9 cellular contexts compared by ENCODE assay signal in the genomic region with DNA sequence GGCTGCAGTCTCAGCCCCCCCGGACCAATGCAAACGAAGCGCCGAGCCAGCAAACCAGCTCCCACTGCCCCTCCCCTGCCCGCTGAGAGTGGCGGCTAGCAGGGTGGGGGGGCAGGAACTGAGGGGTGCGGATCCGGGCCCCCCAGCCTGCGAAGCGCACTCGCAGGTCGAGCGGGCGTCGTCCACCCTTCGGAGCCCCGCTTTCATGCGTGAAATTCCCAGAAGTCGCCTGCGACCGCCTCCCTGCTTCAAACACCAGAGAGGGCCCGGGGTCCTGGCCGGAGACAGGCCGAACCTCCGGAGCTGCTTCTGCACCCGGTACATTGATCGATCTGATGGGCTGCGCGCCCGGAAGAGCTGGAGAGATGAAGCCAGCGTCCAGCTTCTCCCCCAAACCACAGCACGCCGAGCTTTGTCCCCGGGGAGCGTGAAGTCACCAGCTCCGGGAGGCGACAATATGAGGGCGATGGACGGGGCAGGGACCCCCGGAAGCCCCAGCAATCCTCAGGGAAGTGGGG. TPM values are rescaled to one million over a fixed set of nuclear protein-coding genes. Genes with fewer than 3 reads are reported as not detected.
DNase-seq lines count a peak whose midpoint lies in the region; FAIRE-seq and TF ChIP-seq lines count a peak whose summit lies in the region.
"Had no signal": no experiment of that assay in that cellular context is flagged by ENCODE, and none has a peak within 500 bp of the region (broad histone marks: within the 10 kb centered on the region; RNA-seq: fewer than 3 reads in every experiment).

No MANE protein-coding gene starts in this region.

- H2AFZ ChIP-seq in keratinocyte (ENCODE audit: control insufficient read depth, low read length): peak overlapping the region; percentile 8

- peaks cover 0 to 3% of the 10 kb centered on the region in 2 experiments for H3K36me3 ChIP-seq in keratinocyte (ENCODE audit: control insufficient read depth in 2 of 2, extremely low read depth in 1 of 2, insufficient read depth in 2 of 2, low read length in 2 of 2)

- H3K4me2 ChIP-seq in keratinocyte (ENCODE audit: control insufficient read depth, extremely low read depth, insufficient read depth, low read depth, low read length): peak overlapping the region; percentile 62

- no peaks in the 10 kb centered on the region for H3K9me1 ChIP-seq in keratinocyte (ENCODE audit: control insufficient read depth, extremely low read depth, insufficient read depth, low read length)

- no peak for TF ChIP-seq CTCF in cardiac fibroblast (IDR thresholded peaks at IDR 0.05; ENCODE audit: low read depth, low read length)
- TF ChIP-seq CTCF in keratinocyte (optimal IDR thresholded peaks at IDR 0.05 in 1 of 3, IDR thresholded peaks at IDR 0.05 in 1 of 3, conservative IDR thresholded peaks at IDR 0.05 in 1 of 3; ENCODE audit: extremely low read depth in 1 of 3, insufficient read depth in 2 of 3, low read length in 3 of 3): no peak

- peaks cover 4% of the 10 kb centered on the region for H4K20me1 ChIP-seq in keratinocyte (ENCODE audit: control insufficient read depth, extremely low read depth, insufficient read depth, low read length)

- H3K9ac ChIP-seq in keratinocyte (ENCODE audit: control insufficient read depth, extremely low read depth, insufficient read depth, low read length): peak overlapping the region; percentile 77

- peak overlapping the region; percentile 54 for H3K27ac ChIP-seq in keratinocyte (ENCODE audit: control insufficient read depth, insufficient read depth, low read length)

- no peaks in the 10 kb centered on the region for H3K9me3 ChIP-seq in keratinocyte (ENCODE audit: control insufficient read depth, low read depth, low read length)

- H3K27me3 ChIP-seq in keratinocyte (ENCODE audit: control insufficient read depth, extremely low read depth, insufficient read depth, low read length): no peaks in the 10 kb centered on the region

- peak overlapping the region; percentile 59 to 66 for H3K4me3 ChIP-seq in cardiac fibroblast (replicated peaks in 1 of 2; ENCODE audit: low read depth in 2 of 2, low read length in 2 of 2)
- H3K4me3 ChIP-seq in keratinocyte (ENCODE audit: control insufficient read depth in 2 of 3, extremely low read depth in 1 of 3, insufficient read depth in 2 of 3, low read depth in 1 of 3, low read length in 3 of 3): peak overlapping the region; percentile 50 to 69 (median 69)

- FAIRE-seq in keratinocyte (lab: Jason Lieb, UNC): no peak
- FAIRE-seq: A204.1 had no signal

- peaks cover 4% of the 10 kb centered on the region for H3K79me2 ChIP-seq in keratinocyte (ENCODE audit: control insufficient read depth, insufficient read depth, low read length)

- dilution Hi-C loops in keratinocyte (cut with MboI; ENCODE audit: extremely low pct_ligation_motif_present, low sequenced_read_pairs): no loop called here

- peak; percentile 67 for DNase-seq in DMS 273 (lab: John Stamatoyannopoulos, UW; ENCODE audit: unreplicated experiment)
- DNase-seq in DMS 273 treated with DMSO at 0.1 percent for 48 hours (lab: John Stamatoyannopoulos, UW): no peak
- DNase-seq in LoVo (ENCODE audit: low spot score): peak; percentile 16
- peak; percentile 33 for DNase-seq in T-helper 22 cell (ENCODE audit: low read depth)
- peak; percentile 53 to 57 for DNase-seq in cardiac fibroblast (ENCODE audit: low read depth in 2 of 2)
- no peak for DNase-seq in keratinocyte (ENCODE audit: low read depth, low spot score)
- DNase-seq in stimulated activated CD4-positive, alpha-beta T cell treated with anti-CD3 and anti-CD28 coated beads, Interleukin-1b, Interleukin-23, amount 100 ng/mL, for 24 hours (ENCODE audit: low read depth in 4 of 4, low spot score in 1 of 4): peak in 3 of 4 experiments; percentile 15 to 50 (median 45)
- DNase-seq in Ammon's horn (ENCODE audit: low spot score): no peak

- H3K4me1 ChIP-seq in keratinocyte (ENCODE audit: control insufficient read depth, extremely low read depth, insufficient read depth, low read length): peaks cover 31% of the 10 kb centered on the region

RNA-seq across cellular contexts. Expression of a gene that starts 0.6 kb away (rescaled TPM):
- polyA plus RNA-seq in keratinocyte: 2.5 to 5.0 TPM (median 3.4 TPM) in 3 replicates
- 0.52 TPM for polyA plus RNA-seq in keratinocyte (2011; ENCODE audit: low read depth)
- polyA plus RNA-seq in keratinocyte (2011; cell fraction: cytosol; rRNA removed): 2.4 and 3.2 TPM in 2 replicates
- polyA plus RNA-seq in keratinocyte (2011; cell fraction: nucleus; rRNA removed): 5.1 and 6.9 TPM in 2 replicates
- polyA plus RNA-seq in keratinocyte (2012; ENCODE audit: low replicate concordance): 2.0 and 6.1 TPM in 2 replicates
- 3.7 to 11.6 TPM (median 5.7 TPM) in 3 replicates for polyA minus RNA-seq in keratinocyte
- polyA minus RNA-seq in keratinocyte (2011; cell fraction: cytosol; rRNA and poly(A)+ RNA removed): 8.8 TPM
- 3.9 and 6.4 TPM in 2 replicates for polyA minus RNA-seq in keratinocyte (2011; cell fraction: nucleus; rRNA and poly(A)+ RNA removed)

RNA-seq across cellular contexts. Expression of a gene that starts 52.6 kb away (rescaled TPM):
- 60.6 to 87.4 TPM (median 86.9 TPM) in 3 replicates for polyA plus RNA-seq in keratinocyte
- polyA plus RNA-seq in keratinocyte (2011; ENCODE audit: low read depth): 71.9 TPM
- 60.7 and 93.9 TPM in 2 replicates for polyA plus RNA-seq in keratinocyte (2011; cell fraction: cytosol; rRNA removed)
- polyA plus RNA-seq in keratinocyte (2011; cell fraction: nucleus; rRNA removed): 49.8 and 54.5 TPM in 2 replicates
- 48.1 and 59.2 TPM in 2 replicates for polyA plus RNA-seq in keratinocyte (2012; ENCODE audit: low replicate concordance)
- polyA minus RNA-seq in keratinocyte: 22.6 to 94.3 TPM (median 70.4 TPM) in 3 replicates
- 47.8 TPM for polyA minus RNA-seq in keratinocyte (2011; cell fraction: cytosol; rRNA and poly(A)+ RNA removed)
- polyA minus RNA-seq in keratinocyte (2011; cell fraction: nucleus; rRNA and poly(A)+ RNA removed): 15.4 and 28.5 TPM in 2 replicates

RNA-seq across cellular contexts. Expression of a gene that starts 54.5 kb away (rescaled TPM):
- polyA plus RNA-seq in keratinocyte: 13.3 to 25.6 TPM (median 13.9 TPM) in 3 replicates
- 26.2 TPM for polyA plus RNA-seq in keratinocyte (2011; ENCODE audit: low read depth)
- polyA plus RNA-seq in keratinocyte (2011; cell fraction: cytosol; rRNA removed): 7.2 and 9.9 TPM in 2 replicates
- polyA plus RNA-seq in keratinocyte (2011; cell fraction: nucleus; rRNA removed): 33.1 and 36.3 TPM in 2 replicates
- polyA plus RNA-seq in keratinocyte (2012; ENCODE audit: low replicate concordance): 11.0 and 34.9 TPM in 2 replicates
- polyA minus RNA-seq in keratinocyte: 6.2 to 25.4 TPM (median 10.1 TPM) in 3 replicates
- polyA minus RNA-seq in keratinocyte (2011; cell fraction: cytosol; rRNA and poly(A)+ RNA removed): 22.3 TPM
- polyA minus RNA-seq in keratinocyte (2011; cell fraction: nucleus; rRNA and poly(A)+ RNA removed): 37.1 and 42.4 TPM in 2 replicates

Comparison
In these comparisons a context has a peak if more than half of its experiments do, and no peak if none do; other contexts are left out.
1. DNase-seq: peak in DMS 273 (single experiment), LoVo (single experiment), T-helper 22 cell (single experiment), cardiac fibroblast (2 of 2) and stimulated activated CD4-positive, alpha-beta T cell treated with anti-CD3 and anti-CD28 coated beads, Interleukin-1b, Interleukin-23, amount 100 ng/mL, for 24 hours (3 of 4); none in DMS 273 treated with DMSO at 0.1 percent for 48 hours (single experiment), keratinocyte (single experiment) and Ammon's horn (single experiment).